Comparison of ENCODE assay signal across 8 cellular contexts in the genomic region with DNA sequence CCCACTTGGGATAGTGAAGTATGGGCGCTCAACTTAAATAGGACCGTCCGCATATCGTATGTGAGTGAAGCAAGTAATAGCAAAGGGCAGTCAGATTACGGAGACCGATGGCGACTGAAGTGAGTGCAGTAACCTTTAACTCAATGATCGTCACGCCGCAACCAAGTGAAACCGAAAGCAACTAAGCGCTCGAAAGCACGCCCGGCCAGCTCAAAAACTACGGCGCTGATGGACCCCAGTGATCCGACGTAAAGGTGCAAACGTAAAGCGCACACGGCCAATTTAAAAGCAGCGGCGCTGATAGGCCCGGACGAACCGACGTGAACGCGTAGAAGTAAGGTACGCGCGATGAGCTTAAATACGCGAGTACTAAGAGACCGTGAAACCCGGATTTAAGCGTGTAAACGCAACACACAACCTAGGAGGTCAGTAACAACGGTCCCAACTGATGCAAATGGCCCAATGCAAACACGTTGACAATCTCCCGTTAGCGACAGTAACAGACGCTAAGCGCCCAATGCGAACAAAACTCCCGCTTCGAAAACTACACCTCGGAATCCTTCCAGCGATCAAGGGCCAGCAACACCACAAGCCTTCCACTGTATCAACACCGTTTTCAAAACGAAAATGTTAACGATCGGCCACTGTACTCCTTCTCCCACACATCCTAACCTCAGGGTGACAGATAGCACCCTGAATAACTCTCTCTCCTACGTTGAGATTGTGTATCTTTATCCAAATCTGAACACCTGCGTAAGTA. TPM values are rescaled to one million over a fixed set of nuclear protein-coding genes. Genes with fewer than 3 reads are reported as not detected.
DNase-seq lines count a peak whose midpoint lies in the region; ATAC-seq and TF ChIP-seq lines count a peak whose summit lies in the region.

No MANE protein-coding gene starts in this region.

- DNase-seq in AG08395 (ENCODE audit: low spot score) = peak; percentile 82
- DNase-seq in NCI-H748 treated with DMSO at 0.1 percent for 48 hours (lab: John Stamatoyannopoulos, UW) = peak; percentile 100
- DNase-seq in activated CD4-positive, alpha-beta T cell treated with anti-CD3 and anti-CD28 coated beads, Interleukin-2, amount 50 U/mL, for 48 hours = peak; percentile 84 to 89
- DNase-seq in dermis microvascular lymphatic vessel endothelial cell (ENCODE audit: low read depth in 2 of 2) = peak; percentile 98 to 99
- DNase-seq in lower leg skin (ENCODE audit: low spot score in 2 of 2) = peak; percentile 93 to 98
- peak; percentile 73 to 86 for DNase-seq in stimulated activated CD4-positive, alpha-beta T cell treated with anti-CD3 and anti-CD28 coated beads, Interleukin-4, amount 100 ng/mL, for 4 hours

- intact Hi-C loops in lower leg skin (cut with DNase I; ENCODE audit: low total_unique reads) = no loop called here

- peak in 1 of 2 donors; percentile 97 for TF ChIP-seq POLR2A in lower leg skin (IDR thresholded peaks at IDR 0.05)

- TF ChIP-seq CTCF in lower leg skin (IDR thresholded peaks at IDR 0.05) = no peak

- H3K4me3 ChIP-seq in lower leg skin (ENCODE audit: low read depth, poor library complexity, severe bottlenecking) = peak overlapping the region; percentile 41

- ATAC-seq in GM19035 (IDR thresholded peaks at IDR 0.05; ENCODE audit: unreplicated experiment) (peak; percentile 81), HG03460 (IDR thresholded peaks at IDR 0.05; ENCODE audit: unreplicated experiment) (peak; percentile 77)

- WGBS in lower leg skin, 2 donors = 1 to 18% methylated on average over 52 to 56 of the region's 56 CpGs

RNA-seq across cellular contexts. Expression of gene ARL4D, which starts 37.9 kb away (rescaled TPM):
- total RNA-seq in dermis microvascular lymphatic vessel endothelial cell (0.77 and 1.5 TPM in 2 replicates), lower leg skin (10 to 100 TPM; 30.3 to 50.6 (median 43.7) TPM)

Comparison
In these comparisons a context has a peak if more than half of its experiments do, and no peak if none do; other contexts are left out.
1. Peak in every context shown above with its lines: DNase-seq, ATAC-seq and H3K4me3 ChIP-seq.
2. RNA of gene ARL4D, which starts 37.9 kb away (total RNA-seq): 30.3 to 50.6 TPM in lower leg skin; 0.77 to 1.5 TPM in dermis microvascular lymphatic vessel endothelial cell; every median in the first group is over 10 times any median in the second.